8 cellular contexts compared by ENCODE assay signal in the genomic region with DNA sequence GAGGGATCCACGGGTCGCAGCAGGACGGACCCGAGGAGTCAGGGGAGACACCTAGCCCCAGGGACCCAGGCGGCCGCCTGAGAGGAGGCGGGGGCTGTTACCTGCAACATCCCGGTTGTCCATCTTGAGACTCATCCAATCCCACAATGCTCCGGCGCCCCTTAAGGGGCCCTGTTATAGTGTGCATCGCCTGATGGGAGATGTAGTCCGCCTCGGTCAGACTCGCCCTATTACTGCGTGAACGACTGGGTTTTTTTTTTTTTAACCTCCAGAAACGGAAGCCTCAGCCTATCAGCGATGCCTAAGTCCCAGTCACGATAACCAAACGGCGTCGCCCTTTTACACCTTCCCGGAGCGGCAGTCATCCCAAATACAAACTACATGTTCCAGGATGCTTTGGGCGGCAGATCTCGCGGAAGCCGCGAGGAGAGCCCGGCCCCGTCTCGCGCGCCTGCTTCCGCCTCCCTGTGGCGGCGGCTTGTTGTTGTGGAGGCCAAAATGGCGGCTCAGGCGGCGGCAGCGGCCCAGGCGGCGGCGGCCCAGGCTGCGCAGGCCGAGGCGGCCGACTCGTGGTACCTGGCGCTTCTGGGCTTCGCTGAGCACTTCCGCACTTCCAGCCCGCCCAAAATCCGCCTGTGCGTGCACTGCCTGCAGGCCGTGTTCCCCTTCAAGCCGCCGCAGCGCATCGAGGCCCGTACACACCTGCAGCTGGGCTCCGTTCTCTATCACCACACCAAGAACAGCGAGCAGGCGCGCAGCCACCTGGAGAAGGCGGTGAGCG. TPM values are rescaled to one million over a fixed set of nuclear protein-coding genes. Genes with fewer than 3 reads are reported as not detected.
DNase-seq lines count a peak whose midpoint lies in the region; ATAC-seq and TF ChIP-seq lines count a peak whose summit lies in the region.

A gene with protein sequence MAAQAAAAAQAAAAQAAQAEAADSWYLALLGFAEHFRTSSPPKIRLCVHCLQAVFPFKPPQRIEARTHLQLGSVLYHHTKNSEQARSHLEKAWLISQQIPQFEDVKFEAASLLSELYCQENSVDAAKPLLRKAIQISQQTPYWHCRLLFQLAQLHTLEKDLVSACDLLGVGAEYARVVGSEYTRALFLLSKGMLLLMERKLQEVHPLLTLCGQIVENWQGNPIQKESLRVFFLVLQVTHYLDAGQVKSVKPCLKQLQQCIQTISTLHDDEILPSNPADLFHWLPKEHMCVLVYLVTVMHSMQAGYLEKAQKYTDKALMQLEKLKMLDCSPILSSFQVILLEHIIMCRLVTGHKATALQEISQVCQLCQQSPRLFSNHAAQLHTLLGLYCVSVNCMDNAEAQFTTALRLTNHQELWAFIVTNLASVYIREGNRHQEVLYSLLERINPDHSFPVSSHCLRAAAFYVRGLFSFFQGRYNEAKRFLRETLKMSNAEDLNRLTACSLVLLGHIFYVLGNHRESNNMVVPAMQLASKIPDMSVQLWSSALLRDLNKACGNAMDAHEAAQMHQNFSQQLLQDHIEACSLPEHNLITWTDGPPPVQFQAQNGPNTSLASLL (plus strand): TSS at position 468 of the 781 bp plus-strand sequence. CDS start 31 bp downstream, at position 499.
A gene with protein sequence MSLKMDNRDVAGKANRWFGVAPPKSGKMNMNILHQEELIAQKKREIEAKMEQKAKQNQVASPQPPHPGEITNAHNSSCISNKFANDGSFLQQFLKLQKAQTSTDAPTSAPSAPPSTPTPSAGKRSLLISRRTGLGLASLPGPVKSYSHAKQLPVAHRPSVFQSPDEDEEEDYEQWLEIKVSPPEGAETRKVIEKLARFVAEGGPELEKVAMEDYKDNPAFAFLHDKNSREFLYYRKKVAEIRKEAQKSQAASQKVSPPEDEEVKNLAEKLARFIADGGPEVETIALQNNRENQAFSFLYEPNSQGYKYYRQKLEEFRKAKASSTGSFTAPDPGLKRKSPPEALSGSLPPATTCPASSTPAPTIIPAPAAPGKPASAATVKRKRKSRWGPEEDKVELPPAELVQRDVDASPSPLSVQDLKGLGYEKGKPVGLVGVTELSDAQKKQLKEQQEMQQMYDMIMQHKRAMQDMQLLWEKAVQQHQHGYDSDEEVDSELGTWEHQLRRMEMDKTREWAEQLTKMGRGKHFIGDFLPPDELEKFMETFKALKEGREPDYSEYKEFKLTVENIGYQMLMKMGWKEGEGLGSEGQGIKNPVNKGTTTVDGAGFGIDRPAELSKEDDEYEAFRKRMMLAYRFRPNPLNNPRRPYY (minus strand): TSS at position 148 of the 781 bp plus-strand sequence. CDS start 13 bp downstream, at position 135.

- H3K4me1 Mint-ChIP-seq in naive thymus-derived CD8-positive, alpha-beta T cell = peaks cover 12 to 58% (median 50%) of the 10 kb centered on the region in 4 donors

- peaks cover under 1 to 30% (median 2%) of the 10 kb centered on the region in 3 donors for H3K36me3 Mint-ChIP-seq in naive thymus-derived CD8-positive, alpha-beta T cell

- peak within 1 kb of the TSS; percentile 90 to 100 (median 98) for H3K4me3 Mint-ChIP-seq in naive thymus-derived CD8-positive, alpha-beta T cell

- ATAC-seq in GM21786 (IDR thresholded peaks at IDR 0.05; ENCODE audit: unreplicated experiment) = peak; percentile 90
- ATAC-seq in naive thymus-derived CD8-positive, alpha-beta T cell = peak; percentile 89 to 90

- H3K27me3 Mint-ChIP-seq in naive thymus-derived CD8-positive, alpha-beta T cell = no peaks in the 10 kb centered on the region

- no peak for TF ChIP-seq CTCF in fibroblast of mammary gland (conservative IDR thresholded peaks at IDR 0.05; ENCODE audit: control insufficient read depth, insufficient read depth, low read depth, low read length)

- peak within 1 kb of the TSS; percentile 95 to 100 (median 100) for H3K27ac Mint-ChIP-seq in naive thymus-derived CD8-positive, alpha-beta T cell

- no peaks in the 10 kb centered on the region for H3K9me3 Mint-ChIP-seq in naive thymus-derived CD8-positive, alpha-beta T cell

- DNase-seq in Daoy (ENCODE audit: low read depth) = peak; percentile 93
- peak; percentile 90 for DNase-seq in RPMI7951 (ENCODE audit: low read depth)
- peak; percentile 77 to 86 for DNase-seq in activated T-helper 1 cell treated with anti-CD3 and anti-CD28 coated beads, Interleukin-2, amount 50 U/mL, for 16 hours (ENCODE audit: low read depth in 1 of 2, low spot score in 1 of 2)
- peak; percentile 87 for DNase-seq in fibroblast of mammary gland (ENCODE audit: low read depth)
- DNase-seq in naive thymus-derived CD8-positive, alpha-beta T cell = peak; percentile 83 to 95 (median 89)
- DNase-seq in stimulated activated naive CD4-positive, alpha-beta T cell (lab: John Stamatoyannopoulos, UW) = peak; percentile 87 to 96 (median 90)

- peak within 1 kb of the TSS; percentile 87 for H3K27ac ChIP-seq in KOPT-K1 (ENCODE audit: low read depth, low read length, poor library complexity, severe bottlenecking)

- H3K9me3 ChIP-seq in KOPT-K1 (ENCODE audit: insufficient read depth, low read length, poor library complexity, severe bottlenecking) = no peaks in the 10 kb centered on the region

- POLR2A ChIA-PET in naive thymus-derived CD8-positive, alpha-beta T cell (lab: Charles Lee) = interaction anchor here (0.6 to 1.5 kb wide), 7 partner anchors 65 to 280 kb away, joined by 3 to 6 read pairs (median 4); a partner anchor contains a TSS

- peak within 1 kb of the TSS; percentile 91 for H3K4me3 ChIP-seq in fibroblast of mammary gland (ENCODE audit: control insufficient read depth, low read depth, low read length)

- peaks cover 36% of the 10 kb centered on the region for H3K36me3 ChIP-seq in KOPT-K1 (ENCODE audit: insufficient read depth, low read length)

RNA-seq across cellular contexts. Expression of the first gene that starts in this region (rescaled TPM):
- 12.8 and 17.5 TPM in 2 replicates for total RNA-seq in Daoy (2014; rRNA removed; shearing (Covaris generic))
- total RNA-seq in RPMI7951 (2014; rRNA removed; shearing (Covaris generic)) = 15.6 and 22.6 TPM in 2 replicates
- 100 to 1,000 TPM; 162 to 172 TPM for total RNA-seq in naive thymus-derived CD8-positive, alpha-beta T cell
- polyA plus RNA-seq in naive thymus-derived CD8-positive, alpha-beta T cell = 10 to 100 TPM; 20.3 to 24.3 (median 20.6) TPM

RNA-seq across cellular contexts. Expression of the second gene that starts in this region (rescaled TPM):
- total RNA-seq in Daoy (2014; rRNA removed; shearing (Covaris generic)) = 20.8 and 44.8 TPM in 2 replicates
- total RNA-seq in RPMI7951 (2014; rRNA removed; shearing (Covaris generic)) = 11.7 and 29.3 TPM in 2 replicates
- total RNA-seq in naive thymus-derived CD8-positive, alpha-beta T cell = 10 to 100 TPM; 97.0 to 97.9 TPM
- polyA plus RNA-seq in naive thymus-derived CD8-positive, alpha-beta T cell = 10 to 100 TPM; 24.7 to 42.2 (median 30.2) TPM

Comparison
In these comparisons a context has a peak if more than half of its experiments do, and no peak if none do; other contexts are left out.
1. Peak in every context shown above with its lines: DNase-seq, ATAC-seq, H3K4me3 ChIP-seq and H3K27ac ChIP-seq.